ENCODE assay signal across 9 cellular contexts in genomic region chr16:2785101-2785991, GRCh38. TPM values are rescaled to one million over a fixed set of nuclear protein-coding genes. Genes with fewer than 3 reads are reported as not detected.
DNase-seq lines count a peak whose midpoint lies in the region; ATAC-seq and TF ChIP-seq lines count a peak whose summit lies in the region.
"Had no signal": no experiment of that assay in that cellular context is flagged by ENCODE, and none has a peak within 500 bp of the region (broad histone marks: within the 10 kb centered on the region; RNA-seq: fewer than 3 reads in every experiment).

No MANE protein-coding gene starts in this region.

- DNase-seq in HL-60 (ENCODE audit: low read depth in 1 of 2, low spot score in 1 of 2) = no peak
- DNase-seq in activated CD8-positive, alpha-beta memory T cell treated with anti-CD3 and anti-CD28 coated beads, Interleukin-2, amount 50 U/mL, for 48 hours = peak; percentile 78
- DNase-seq in left ventricle myocardium inferior = no peak
- peak; percentile 26 to 27 for DNase-seq in stimulated activated CD8-positive, alpha-beta memory T cell treated with anti-CD3 and anti-CD28 coated beads, Interleukin-15, amount 100 ng/mL, for 48 hours (ENCODE audit: low read depth in 2 of 2)
- no peak for DNase-seq in NK-92 (lab: John Stamatoyannopoulos, UW; ENCODE audit: unreplicated experiment)
- DNase-seq in SW 1271 (lab: John Stamatoyannopoulos, UW) = no peak
- DNase-seq in NCI-H82 (lab: John Stamatoyannopoulos, UW) = no peak
- DNase-seq: nucleus accumbens had no signal

- intact Hi-C loops in left ventricle myocardium inferior (cut with micrococcal nuclease) = no loop called here

- H3K9me3 ChIP-seq in left ventricle myocardium inferior (replicated peaks) = no peaks in the 10 kb centered on the region

- peaks cover 10% of the 10 kb centered on the region for H3K4me1 ChIP-seq in left ventricle myocardium inferior

- no peak overlapping the region for H3K27ac ChIP-seq in HL-60 (replicated peaks)
- no peak overlapping the region for H3K27ac ChIP-seq in left ventricle myocardium inferior (replicated peaks)

- H3K27me3 ChIP-seq in HL-60 (ENCODE audit: insufficient read depth, poor library complexity, severe bottlenecking) (peaks cover 21% of the 10 kb centered on the region), left ventricle myocardium inferior (ENCODE audit: low read depth) (peaks cover 72% of the 10 kb centered on the region)

- no peaks in the 10 kb centered on the region for H3K36me3 ChIP-seq in left ventricle myocardium inferior

- no peak for TF ChIP-seq CTCF in HL-60 (IDR thresholded peaks at IDR 0.05; ENCODE audit: insufficient read depth, low read length)
- TF ChIP-seq CTCF in left ventricle myocardium inferior (IDR thresholded peaks at IDR 0.05; ENCODE audit: borderline replicate concordance) = no peak

- ATAC-seq in HG02798 (IDR thresholded peaks at IDR 0.05; ENCODE audit: poor library complexity, unreplicated experiment) = no peak

- H3K4me3 ChIP-seq in HL-60 (replicated peaks; ENCODE audit: insufficient read depth, low read length) (peak overlapping the region; percentile 7), left ventricle myocardium inferior (peak overlapping the region; percentile 57)

RNA-seq across cellular contexts. Expression of gene PRSS33, which starts 2.0 kb away (rescaled TPM):
- total RNA-seq in left ventricle myocardium inferior = not detected

RNA-seq across cellular contexts. Expression of gene ELOB, which starts 8.3 kb away (rescaled TPM):
- total RNA-seq in left ventricle myocardium inferior = 304 TPM

RNA-seq across cellular contexts. Expression of gene PRSS41, which starts 12.9 kb away (rescaled TPM):
- total RNA-seq in left ventricle myocardium inferior = not detected

RNA-seq across cellular contexts. Expression of gene PRSS21, which starts 31.7 kb away (rescaled TPM):
- total RNA-seq in left ventricle myocardium inferior = not detected

RNA-seq across cellular contexts. Expression of gene SRRM2, which starts 32.9 kb away (rescaled TPM):
- 251 TPM for total RNA-seq in left ventricle myocardium inferior

Comparison
In these comparisons a context has a peak if more than half of its experiments do, and no peak if none do; other contexts are left out.
1. DNase-seq: peak in activated CD8-positive, alpha-beta memory T cell treated with anti-CD3 and anti-CD28 coated beads, Interleukin-2, amount 50 U/mL, for 48 hours (single experiment) and stimulated activated CD8-positive, alpha-beta memory T cell treated with anti-CD3 and anti-CD28 coated beads, Interleukin-15, amount 100 ng/mL, for 48 hours (2 of 2); none in HL-60 (0 of 2), left ventricle myocardium inferior (single experiment), NK-92 (single experiment), SW 1271 (0 of 2) and NCI-H82 (single experiment).